1 cellular context compared by ENCODE assay signal in the genomic region with DNA sequence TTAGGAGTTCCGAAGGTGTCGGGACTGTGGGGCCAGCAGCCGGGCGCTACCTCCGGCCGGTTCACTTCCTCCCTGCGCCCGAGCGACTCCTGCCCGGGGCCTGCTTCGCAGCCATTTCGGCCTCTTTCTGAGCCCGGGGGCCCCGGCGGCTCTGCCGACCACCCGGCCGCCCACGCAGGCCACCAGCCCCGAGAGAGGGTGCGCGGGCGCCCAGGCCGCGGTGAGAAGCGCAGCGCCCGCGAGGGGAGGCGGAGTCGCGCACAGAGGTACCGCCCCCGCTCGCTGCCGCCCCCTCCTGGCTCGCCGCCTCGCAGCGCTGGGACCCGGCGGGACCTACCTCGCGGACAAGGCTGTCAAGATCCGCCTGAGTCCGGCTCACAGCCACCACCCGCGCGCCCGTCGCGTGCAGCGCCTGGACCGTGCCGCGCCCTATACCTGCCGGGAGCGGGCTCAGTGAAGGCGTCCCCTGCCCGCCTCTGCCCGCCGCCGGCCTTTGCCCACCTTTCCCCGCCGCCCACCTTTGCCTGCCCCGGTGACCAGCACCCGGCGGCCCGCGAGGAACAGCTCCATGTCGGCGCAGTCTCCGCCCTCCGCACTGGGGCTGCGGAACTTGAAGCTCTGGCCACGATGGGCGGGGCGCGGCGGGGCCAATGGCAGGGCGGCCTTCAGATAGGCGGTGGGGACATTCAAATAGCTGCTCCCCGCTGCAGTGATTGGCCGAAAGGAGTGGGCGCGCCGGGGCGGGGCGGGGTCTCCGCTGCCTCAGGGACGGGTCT.
TF ChIP-seq lines count a peak whose summit lies in the region.

A gene (minus strand): TSS at position 585 of the 776 bp plus-strand sequence. CDS start 15 bp downstream, at position 570.

TF ChIP-seq in GM12878, 131 proteins besides CTCF, POLR2A, EP300 and RAD21 (continued from another document):
- TF ChIP-seq, protein P1, sequence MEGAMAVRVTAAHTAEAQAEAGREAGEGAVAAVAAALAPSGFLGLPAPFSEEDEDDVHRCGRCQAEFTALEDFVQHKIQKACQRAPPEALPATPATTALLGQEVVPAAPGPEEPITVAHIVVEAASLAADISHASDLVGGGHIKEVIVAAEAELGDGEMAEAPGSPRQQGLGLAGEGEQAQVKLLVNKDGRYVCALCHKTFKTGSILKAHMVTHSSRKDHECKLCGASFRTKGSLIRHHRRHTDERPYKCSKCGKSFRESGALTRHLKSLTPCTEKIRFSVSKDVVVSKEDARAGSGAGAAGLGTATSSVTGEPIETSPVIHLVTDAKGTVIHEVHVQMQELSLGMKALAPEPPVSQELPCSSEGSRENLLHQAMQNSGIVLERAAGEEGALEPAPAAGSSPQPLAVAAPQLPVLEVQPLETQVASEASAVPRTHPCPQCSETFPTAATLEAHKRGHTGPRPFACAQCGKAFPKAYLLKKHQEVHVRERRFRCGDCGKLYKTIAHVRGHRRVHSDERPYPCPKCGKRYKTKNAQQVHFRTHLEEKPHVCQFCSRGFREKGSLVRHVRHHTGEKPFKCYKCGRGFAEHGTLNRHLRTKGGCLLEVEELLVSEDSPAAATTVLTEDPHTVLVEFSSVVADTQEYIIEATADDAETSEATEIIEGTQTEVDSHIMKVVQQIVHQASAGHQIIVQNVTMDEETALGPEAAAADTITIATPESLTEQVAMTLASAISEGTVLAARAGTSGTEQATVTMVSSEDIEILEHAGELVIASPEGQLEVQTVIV (IDR thresholded peaks at IDR 0.05; ENCODE audit: borderline replicate concordance, partially characterized antibody): peak; percentile 31
- TF ChIP-seq TCF12 (IDR thresholded peaks at IDR 0.05; ENCODE audit: low read depth, low read length): no peak
- TF ChIP-seq, protein P2, sequence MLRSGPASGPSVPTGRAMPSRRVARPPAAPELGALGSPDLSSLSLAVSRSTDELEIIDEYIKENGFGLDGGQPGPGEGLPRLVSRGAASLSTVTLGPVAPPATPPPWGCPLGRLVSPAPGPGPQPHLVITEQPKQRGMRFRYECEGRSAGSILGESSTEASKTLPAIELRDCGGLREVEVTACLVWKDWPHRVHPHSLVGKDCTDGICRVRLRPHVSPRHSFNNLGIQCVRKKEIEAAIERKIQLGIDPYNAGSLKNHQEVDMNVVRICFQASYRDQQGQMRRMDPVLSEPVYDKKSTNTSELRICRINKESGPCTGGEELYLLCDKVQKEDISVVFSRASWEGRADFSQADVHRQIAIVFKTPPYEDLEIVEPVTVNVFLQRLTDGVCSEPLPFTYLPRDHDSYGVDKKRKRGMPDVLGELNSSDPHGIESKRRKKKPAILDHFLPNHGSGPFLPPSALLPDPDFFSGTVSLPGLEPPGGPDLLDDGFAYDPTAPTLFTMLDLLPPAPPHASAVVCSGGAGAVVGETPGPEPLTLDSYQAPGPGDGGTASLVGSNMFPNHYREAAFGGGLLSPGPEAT (IDR thresholded peaks at IDR 0.05; ENCODE audit: low read depth): no peak
- TF ChIP-seq, protein P3, sequence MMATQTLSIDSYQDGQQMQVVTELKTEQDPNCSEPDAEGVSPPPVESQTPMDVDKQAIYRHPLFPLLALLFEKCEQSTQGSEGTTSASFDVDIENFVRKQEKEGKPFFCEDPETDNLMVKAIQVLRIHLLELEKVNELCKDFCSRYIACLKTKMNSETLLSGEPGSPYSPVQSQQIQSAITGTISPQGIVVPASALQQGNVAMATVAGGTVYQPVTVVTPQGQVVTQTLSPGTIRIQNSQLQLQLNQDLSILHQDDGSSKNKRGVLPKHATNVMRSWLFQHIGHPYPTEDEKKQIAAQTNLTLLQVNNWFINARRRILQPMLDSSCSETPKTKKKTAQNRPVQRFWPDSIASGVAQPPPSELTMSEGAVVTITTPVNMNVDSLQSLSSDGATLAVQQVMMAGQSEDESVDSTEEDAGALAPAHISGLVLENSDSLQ (IDR thresholded peaks at IDR 0.05): peak; percentile 92
- 0 out of 4 replicates have a peak, but pooled peaks of 1 of the 2 experiments have one; percentile 6 for TF ChIP-seq SRF (IDR thresholded peaks at IDR 0.05; ENCODE audit: low read depth in 2 of 2, low read length in 2 of 2)
- TF ChIP-seq, protein P4, sequence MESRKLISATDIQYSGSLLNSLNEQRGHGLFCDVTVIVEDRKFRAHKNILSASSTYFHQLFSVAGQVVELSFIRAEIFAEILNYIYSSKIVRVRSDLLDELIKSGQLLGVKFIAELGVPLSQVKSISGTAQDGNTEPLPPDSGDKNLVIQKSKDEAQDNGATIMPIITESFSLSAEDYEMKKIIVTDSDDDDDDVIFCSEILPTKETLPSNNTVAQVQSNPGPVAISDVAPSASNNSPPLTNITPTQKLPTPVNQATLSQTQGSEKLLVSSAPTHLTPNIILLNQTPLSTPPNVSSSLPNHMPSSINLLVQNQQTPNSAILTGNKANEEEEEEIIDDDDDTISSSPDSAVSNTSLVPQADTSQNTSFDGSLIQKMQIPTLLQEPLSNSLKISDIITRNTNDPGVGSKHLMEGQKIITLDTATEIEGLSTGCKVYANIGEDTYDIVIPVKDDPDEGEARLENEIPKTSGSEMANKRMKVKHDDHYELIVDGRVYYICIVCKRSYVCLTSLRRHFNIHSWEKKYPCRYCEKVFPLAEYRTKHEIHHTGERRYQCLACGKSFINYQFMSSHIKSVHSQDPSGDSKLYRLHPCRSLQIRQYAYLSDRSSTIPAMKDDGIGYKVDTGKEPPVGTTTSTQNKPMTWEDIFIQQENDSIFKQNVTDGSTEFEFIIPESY (IDR thresholded peaks at IDR 0.05): peak; percentile 67; the same call in 1 of the 2 replicates
- peak; percentile 36; the same call in 1 of the 2 replicates for TF ChIP-seq ZNF217 (IDR thresholded peaks at IDR 0.05)
- TF ChIP-seq CREB1 (IDR thresholded peaks at IDR 0.05; ENCODE audit: low read depth): peak; percentile 50; the same call in 1 of the 2 replicates
- peak; percentile 89 for TF ChIP-seq NBN (IDR thresholded peaks at IDR 0.05)
- TF ChIP-seq ZBED1 (IDR thresholded peaks at IDR 0.05; ENCODE audit: borderline replicate concordance): no peak
- 0 out of 2 replicates have a peak, but pooled peaks have one; percentile 67 for TF ChIP-seq ZNF24 (IDR thresholded peaks at IDR 0.05)
- no peak for TF ChIP-seq CHD2 (IDR thresholded peaks at IDR 0.05; ENCODE audit: borderline replicate concordance, low read depth, low read length)
- TF ChIP-seq, protein P5, sequence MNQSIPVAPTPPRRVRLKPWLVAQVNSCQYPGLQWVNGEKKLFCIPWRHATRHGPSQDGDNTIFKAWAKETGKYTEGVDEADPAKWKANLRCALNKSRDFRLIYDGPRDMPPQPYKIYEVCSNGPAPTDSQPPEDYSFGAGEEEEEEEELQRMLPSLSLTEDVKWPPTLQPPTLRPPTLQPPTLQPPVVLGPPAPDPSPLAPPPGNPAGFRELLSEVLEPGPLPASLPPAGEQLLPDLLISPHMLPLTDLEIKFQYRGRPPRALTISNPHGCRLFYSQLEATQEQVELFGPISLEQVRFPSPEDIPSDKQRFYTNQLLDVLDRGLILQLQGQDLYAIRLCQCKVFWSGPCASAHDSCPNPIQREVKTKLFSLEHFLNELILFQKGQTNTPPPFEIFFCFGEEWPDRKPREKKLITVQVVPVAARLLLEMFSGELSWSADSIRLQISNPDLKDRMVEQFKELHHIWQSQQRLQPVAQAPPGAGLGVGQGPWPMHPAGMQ (IDR thresholded peaks at IDR 0.05; ENCODE audit: borderline replicate concordance): no peak
- TF ChIP-seq, protein P6, sequence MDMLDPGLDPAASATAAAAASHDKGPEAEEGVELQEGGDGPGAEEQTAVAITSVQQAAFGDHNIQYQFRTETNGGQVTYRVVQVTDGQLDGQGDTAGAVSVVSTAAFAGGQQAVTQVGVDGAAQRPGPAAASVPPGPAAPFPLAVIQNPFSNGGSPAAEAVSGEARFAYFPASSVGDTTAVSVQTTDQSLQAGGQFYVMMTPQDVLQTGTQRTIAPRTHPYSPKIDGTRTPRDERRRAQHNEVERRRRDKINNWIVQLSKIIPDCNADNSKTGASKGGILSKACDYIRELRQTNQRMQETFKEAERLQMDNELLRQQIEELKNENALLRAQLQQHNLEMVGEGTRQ (IDR thresholded peaks at IDR 0.05; ENCODE audit: borderline replicate concordance, low read depth, low read length): no peak
- peak; percentile 78 for TF ChIP-seq MXI1 (IDR thresholded peaks at IDR 0.05; ENCODE audit: low read depth, low read length)
- peak; percentile 86 for TF ChIP-seq SMAD5 (IDR thresholded peaks at IDR 0.05; ENCODE audit: low read depth)
TF ChIP-seq in GM12878: peak in this region for 43.
